ENCODE assay signal across 39 cellular contexts in the genomic region with DNA sequence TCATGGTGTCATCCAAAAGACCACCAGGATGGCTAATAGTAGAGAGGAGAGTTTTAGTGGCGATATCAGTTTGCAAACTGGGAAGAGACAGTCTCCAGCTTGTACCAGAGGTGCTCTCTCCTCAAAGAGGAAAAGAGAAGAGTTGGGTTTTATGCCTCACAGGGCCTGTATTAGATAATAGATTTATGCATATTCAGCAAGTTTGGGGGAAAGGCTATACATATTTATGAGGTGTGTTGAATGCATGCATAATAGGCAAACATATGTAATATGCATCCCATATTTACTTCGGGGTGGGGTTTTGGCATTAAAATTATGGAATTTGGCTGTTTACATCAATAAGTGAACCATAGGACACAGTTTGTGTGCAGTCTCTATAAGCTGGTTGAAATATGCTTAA. TPM values are rescaled to one million over a fixed set of nuclear protein-coding genes. Genes with fewer than 3 reads are reported as not detected.
"Had no signal": no experiment of that assay in that cellular context is flagged by ENCODE, and none has a peak within 500 bp of the region (broad histone marks: within the 10 kb centered on the region; RNA-seq: fewer than 3 reads in every experiment).

No MANE protein-coding gene starts in this region.

- H3K4me3 Mint-ChIP-seq: activated naive CD4-positive, alpha-beta T cell treated with anti-CD3 and anti-CD28 coated beads for 36 hours; activated naive CD4-positive, alpha-beta T cell treated with anti-CD3 and anti-CD28 coated beads, Interleukin-2, amount 10 ng/mL, durations not matched to agents 7 days and 5 days; activated naive CD4-positive, alpha-beta T cell treated with anti-CD3 and anti-CD28 coated beads, Interleukin-2, amount 50 U/mL, for 24 hours; activated naive CD8-positive, alpha-beta T cell; activated naive CD8-positive, alpha-beta T cell treated with anti-CD3 and anti-CD28 coated beads for 36 hours; activated naive CD8-positive, alpha-beta T cell treated with anti-CD3 and anti-CD28 coated beads, Interleukin-2, amount 10 ng/mL, durations not matched to agents 7 days and 5 days; activated naive CD8-positive, alpha-beta T cell treated with anti-CD3 and anti-CD28 coated beads, Interleukin-2, amount 50 U/mL, for 24 hours; activated T-cell treated with anti-CD3 and anti-CD28 coated beads, Interleukin-2, amount 50 U/mL, for 24 hours; activated T-cell treated with anti-CD3 and anti-CD28 coated beads, Interleukin-2, amount 50 U/mL, for 4 hours; activated T-cell treated with anti-CD3 and anti-CD28 coated beads, Interleukin-2, amount 50 U/mL, for 72 hours; activated T-helper 1 cell treated with anti-CD3 and anti-CD28 coated beads, Interleukin-12 subunit alpha, Interleukin-12 subunit beta, Interleukin-2, Interleukin-4 antibody, amounts not matched to agents 30 ng/mL and 10 ng/mL and 1 ng/mL, durations not matched to agents 14 hours and 24 hours and 36 hours; activated T-helper 17 cell treated with anti-CD3 and anti-CD28 coated beads, Interleukin-2, amount 50 U/mL, for 72 hours; brain; central memory CD8-positive, alpha-beta T cell had no signal

- H3K27me3 Mint-ChIP-seq: activated naive CD4-positive, alpha-beta T cell treated with anti-CD3 and anti-CD28 coated beads, Interleukin-2, amount 10 ng/mL, durations not matched to agents 7 days and 5 days; activated naive CD4-positive, alpha-beta T cell treated with anti-CD3 and anti-CD28 coated beads, Interleukin-2, amount 50 U/mL, for 24 hours; activated naive CD8-positive, alpha-beta T cell; activated naive CD8-positive, alpha-beta T cell treated with anti-CD3 and anti-CD28 coated beads for 36 hours; activated naive CD8-positive, alpha-beta T cell treated with anti-CD3 and anti-CD28 coated beads, Interleukin-2, amount 10 ng/mL, durations not matched to agents 7 days and 5 days; activated naive CD8-positive, alpha-beta T cell treated with anti-CD3 and anti-CD28 coated beads, Interleukin-2, amount 50 U/mL, for 24 hours; activated T-cell treated with anti-CD3 and anti-CD28 coated beads, Interleukin-2, amount 50 U/mL, for 24 hours; activated T-helper 17 cell treated with anti-CD3 and anti-CD28 coated beads, Interleukin-2, amount 50 U/mL, for 72 hours; brain; central memory CD8-positive, alpha-beta T cell had no signal

- H3K36me3 ChIP-seq: adrenal gland, ascending aorta, brain microvascular endothelial cell, breast epithelium, cardiac muscle cell had no signal

- H3K4me1 Mint-ChIP-seq: activated naive CD4-positive, alpha-beta T cell treated with anti-CD3 and anti-CD28 coated beads, Interleukin-2, amount 10 ng/mL, durations not matched to agents 7 days and 5 days; activated naive CD4-positive, alpha-beta T cell treated with anti-CD3 and anti-CD28 coated beads, Interleukin-2, amount 50 U/mL, for 24 hours; activated naive CD8-positive, alpha-beta T cell treated with anti-CD3 and anti-CD28 coated beads for 36 hours; activated naive CD8-positive, alpha-beta T cell treated with anti-CD3 and anti-CD28 coated beads, Interleukin-2, amount 10 ng/mL, durations not matched to agents 7 days and 5 days; activated naive CD8-positive, alpha-beta T cell treated with anti-CD3 and anti-CD28 coated beads, Interleukin-2, amount 50 U/mL, for 24 hours; activated T-helper 17 cell treated with anti-CD3 and anti-CD28 coated beads, Interleukin-2, amount 50 U/mL, for 72 hours; brain; central memory CD8-positive, alpha-beta T cell had no signal

- ATAC-seq: activated naive CD4-positive, alpha-beta T cell treated with anti-CD3 and anti-CD28 coated beads, Interleukin-2, amount 50 U/mL, for 72 hours; activated naive CD8-positive, alpha-beta T cell treated with anti-CD3 and anti-CD28 coated beads, Interleukin-2, amount 50 U/mL, for 24 hours; activated T-cell treated with anti-CD3 and anti-CD28 coated beads, Interleukin-2, amount 50 U/mL, for 4 hours; activated T-cell treated with anti-CD3 and anti-CD28 coated beads, Interleukin-2, amount 50 U/mL, for 72 hours; activated T-helper 17 cell treated with anti-CD3 and anti-CD28 coated beads, Interleukin-2, amount 50 U/mL, for 72 hours; body of pancreas had no signal

- H3K27me3 ChIP-seq: adrenal gland, ascending aorta, body of pancreas, brain microvascular endothelial cell, breast epithelium, cardiac muscle cell had no signal

- H3K27ac ChIP-seq: adrenal gland, ascending aorta, body of pancreas, brain microvascular endothelial cell, breast epithelium, cardiac muscle cell had no signal

- H3K4me3 ChIP-seq: adrenal gland, ascending aorta, body of pancreas, breast epithelium, cardiac muscle cell had no signal

- H3K9me3 ChIP-seq: adrenal gland, ascending aorta, body of pancreas, breast epithelium had no signal

- H3K27ac Mint-ChIP-seq: activated naive CD4-positive, alpha-beta T cell treated with anti-CD3 and anti-CD28 coated beads for 36 hours; activated naive CD4-positive, alpha-beta T cell treated with anti-CD3 and anti-CD28 coated beads, Interleukin-2, amount 10 ng/mL, durations not matched to agents 7 days and 5 days; activated naive CD4-positive, alpha-beta T cell treated with anti-CD3 and anti-CD28 coated beads, Interleukin-2, amount 50 U/mL, for 24 hours; activated naive CD4-positive, alpha-beta T cell treated with anti-CD3 and anti-CD28 coated beads, Interleukin-2, amount 50 U/mL, for 72 hours; activated naive CD8-positive, alpha-beta T cell; activated naive CD8-positive, alpha-beta T cell treated with anti-CD3 and anti-CD28 coated beads for 36 hours; activated naive CD8-positive, alpha-beta T cell treated with anti-CD3 and anti-CD28 coated beads, Interleukin-2, amount 10 ng/mL, durations not matched to agents 7 days and 5 days; activated naive CD8-positive, alpha-beta T cell treated with anti-CD3 and anti-CD28 coated beads, Interleukin-2, amount 50 U/mL, for 24 hours; activated T-cell treated with anti-CD3 and anti-CD28 coated beads, Interleukin-2, amount 50 U/mL, for 24 hours; activated T-cell treated with anti-CD3 and anti-CD28 coated beads, Interleukin-2, amount 50 U/mL, for 72 hours; activated T-helper 1 cell treated with anti-CD3 and anti-CD28 coated beads, Interleukin-12 subunit alpha, Interleukin-12 subunit beta, Interleukin-2, Interleukin-4 antibody, amounts not matched to agents 30 ng/mL and 10 ng/mL and 1 ng/mL, durations not matched to agents 14 hours and 24 hours and 36 hours; activated T-helper 17 cell treated with anti-CD3 and anti-CD28 coated beads, Interleukin-2, amount 50 U/mL, for 72 hours; activated T-helper 2 cell treated with anti-CD3 and anti-CD28 coated beads, Interferon-gamma antibody, Interleukin-2, Interleukin-4, amounts not matched to agents 10 μg/mL and 5 μg/mL and 100 μg/mL, durations not matched to agents 14 hours and 24 hours and 36 hours; brain had no signal

- H3K36me3 Mint-ChIP-seq: activated naive CD4-positive, alpha-beta T cell treated with anti-CD3 and anti-CD28 coated beads, Interleukin-2, amount 10 ng/mL, durations not matched to agents 7 days and 5 days; activated naive CD4-positive, alpha-beta T cell treated with anti-CD3 and anti-CD28 coated beads, Interleukin-2, amount 50 U/mL, for 24 hours; activated naive CD4-positive, alpha-beta T cell treated with anti-CD3 and anti-CD28 coated beads, Interleukin-2, amount 50 U/mL, for 72 hours; activated naive CD8-positive, alpha-beta T cell; activated naive CD8-positive, alpha-beta T cell treated with anti-CD3 and anti-CD28 coated beads for 36 hours; activated naive CD8-positive, alpha-beta T cell treated with anti-CD3 and anti-CD28 coated beads, Interleukin-2, amount 10 ng/mL, durations not matched to agents 7 days and 5 days; brain had no signal

- DNase-seq: activated effector memory CD4-positive, alpha-beta T cell treated with anti-CD3 and anti-CD28 coated beads, Interleukin-2, amount 50 U/mL, for 16 hours; activated effector memory CD4-positive, alpha-beta T cell treated with Interleukin-2 at 50 U/mL for 16 hours; activated gamma-delta T cell; activated gamma-delta T cell treated with Interleukin-2 at 50 U/mL for 16 hours; activated naive CD4-positive, alpha-beta T cell; activated naive CD4-positive, alpha-beta T cell treated with anti-CD3 and anti-CD28 coated beads for 36 hours; activated naive CD4-positive, alpha-beta T cell treated with anti-CD3 and anti-CD28 coated beads, Interleukin-2, amount 10 ng/mL, durations not matched to agents 7 days and 5 days; activated naive CD4-positive, alpha-beta T cell treated with anti-CD3 and anti-CD28 coated beads, Interleukin-2, amount 50 U/mL, for 16 hours; activated naive CD4-positive, alpha-beta T cell treated with Interleukin-2 at 50 U/mL for 16 hours; activated naive CD8-positive, alpha-beta T cell treated with anti-CD3 and anti-CD28 coated beads for 36 hours; activated naive CD8-positive, alpha-beta T cell treated with anti-CD3 and anti-CD28 coated beads, Interleukin-2, amount 10 ng/mL, durations not matched to agents 7 days and 5 days; activated naive CD8-positive, alpha-beta T cell treated with anti-CD3 and anti-CD28 coated beads, Interleukin-2, amount 50 U/mL, for 24 hours; activated T-cell treated with anti-CD3 and anti-CD28 coated beads, Interleukin-2, amount 50 U/mL, for 24 hours; activated T-cell treated with anti-CD3 and anti-CD28 coated beads, Interleukin-2, amount 50 U/mL, for 4 hours; activated T-cell treated with anti-CD3 and anti-CD28 coated beads, Interleukin-2, amount 50 U/mL, for 48 hours; activated T-cell treated with anti-CD3 and anti-CD28 coated beads, Interleukin-2, amount 50 U/mL, for 72 hours; adrenal gland; amniotic stem cell; amygdala; anterior cingulate cortex; aorta; body of pancreas; brain microvascular endothelial cell; caudate nucleus; central memory CD4-positive, alpha-beta T cell; cerebellar nuclear complex had no signal

- H3K9me3 Mint-ChIP-seq: activated naive CD4-positive, alpha-beta T cell treated with anti-CD3 and anti-CD28 coated beads, Interleukin-2, amount 10 ng/mL, durations not matched to agents 7 days and 5 days; activated naive CD8-positive, alpha-beta T cell treated with anti-CD3 and anti-CD28 coated beads for 36 hours; activated naive CD8-positive, alpha-beta T cell treated with anti-CD3 and anti-CD28 coated beads, Interleukin-2, amount 10 ng/mL, durations not matched to agents 7 days and 5 days; activated T-helper 1 cell treated with anti-CD3 and anti-CD28 coated beads, Interleukin-12 subunit alpha, Interleukin-12 subunit beta, Interleukin-2, Interleukin-4 antibody, amounts not matched to agents 30 ng/mL and 10 ng/mL and 1 ng/mL, durations not matched to agents 14 hours and 24 hours and 36 hours; activated T-helper 2 cell treated with anti-CD3 and anti-CD28 coated beads, Interferon-gamma antibody, Interleukin-2, Interleukin-4, amounts not matched to agents 10 μg/mL and 5 μg/mL and 100 μg/mL, durations not matched to agents 14 hours and 24 hours and 36 hours; brain had no signal

- FAIRE-seq: astrocyte, bronchial epithelial cell had no signal

- H3K4me1 ChIP-seq: adrenal gland, ascending aorta, body of pancreas, breast epithelium had no signal

RNA-seq across cellular contexts. Expression of gene ADGRL3, which starts 22.8 kb away (rescaled TPM):
- total RNA-seq: activated naive CD4-positive, alpha-beta T cell treated with anti-CD3 and anti-CD28 coated beads for 36 hours; activated naive CD4-positive, alpha-beta T cell treated with anti-CD3 and anti-CD28 coated beads, Interleukin-2, amount 50 U/mL, for 72 hours; activated naive CD8-positive, alpha-beta T cell treated with anti-CD3 and anti-CD28 coated beads for 36 hours; activated naive CD8-positive, alpha-beta T cell treated with anti-CD3 and anti-CD28 coated beads, Interleukin-2, amount 10 ng/mL, durations not matched to agents 7 days and 5 days; activated T-cell treated with anti-CD3 and anti-CD28 coated beads, Interleukin-2, amount 50 U/mL, for 4 hours; activated T-cell treated with anti-CD3 and anti-CD28 coated beads, Interleukin-2, amount 50 U/mL, for 72 hours; activated T-helper 1 cell treated with anti-CD3 and anti-CD28 coated beads, Interleukin-12 subunit alpha, Interleukin-12 subunit beta, Interleukin-2, Interleukin-4 antibody, amounts not matched to agents 30 ng/mL and 10 ng/mL and 1 ng/mL, durations not matched to agents 14 hours and 24 hours and 36 hours; activated T-helper 17 cell treated with anti-CD3 and anti-CD28 coated beads, Interleukin-2, amount 50 U/mL, for 72 hours; activated T-helper 2 cell treated with anti-CD3 and anti-CD28 coated beads, Interferon-gamma antibody, Interleukin-2, Interleukin-4, amounts not matched to agents 10 μg/mL and 5 μg/mL and 100 μg/mL, durations not matched to agents 14 hours and 24 hours and 36 hours had no signal
